13 cellular contexts compared by ENCODE assay signal in the genomic region with DNA sequence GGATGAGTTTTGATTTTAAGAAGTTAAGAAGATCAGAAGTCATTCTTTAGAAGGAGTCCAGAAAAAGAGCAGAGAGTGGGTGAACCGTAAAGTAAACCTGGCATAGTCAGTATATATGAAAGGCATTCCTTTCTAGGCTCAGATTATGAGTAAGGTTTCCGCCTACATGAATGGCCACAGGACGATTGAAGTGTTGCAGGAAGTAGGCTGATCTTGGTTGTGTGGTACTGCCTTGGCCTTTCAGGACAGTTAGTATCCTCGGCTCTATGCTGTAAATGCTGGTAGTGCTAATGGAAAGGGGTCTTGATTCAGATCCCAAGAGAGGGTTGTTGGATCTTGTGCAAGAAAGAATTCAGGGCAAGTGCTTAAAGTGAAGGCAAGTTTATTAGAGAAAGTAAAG.
"Had no signal": no experiment of that assay in that cellular context is flagged by ENCODE, and none has a peak within 500 bp of the region (broad histone marks: within the 10 kb centered on the region; RNA-seq: fewer than 3 reads in every experiment).

No MANE protein-coding gene starts in this region.

- H3K27me3 Mint-ChIP-seq: activated naive CD8-positive, alpha-beta T cell treated with anti-CD3 and anti-CD28 coated beads, Interleukin-2, amount 10 ng/mL, durations not matched to agents 7 days and 5 days had no signal

- H3K4me3 Mint-ChIP-seq: activated naive CD8-positive, alpha-beta T cell treated with anti-CD3 and anti-CD28 coated beads, Interleukin-2, amount 10 ng/mL, durations not matched to agents 7 days and 5 days had no signal

- H3K27me3 ChIP-seq: ascending aorta, cardiac muscle cell, ovary, upper lobe of left lung had no signal

- ATAC-seq: stimulated activated naive CD8-positive, alpha-beta T cell treated with anti-CD3 and anti-CD28 coated beads, Interleukin-15, Interleukin-2, amounts not matched to agents 100 U/mL and 50 U/mL, for 24 hours had no signal

- H3K4me1 ChIP-seq: ascending aorta, upper lobe of left lung had no signal

- H3K9me3 Mint-ChIP-seq: activated naive CD8-positive, alpha-beta T cell treated with anti-CD3 and anti-CD28 coated beads, Interleukin-2, amount 10 ng/mL, durations not matched to agents 7 days and 5 days had no signal

- FAIRE-seq: colon, frontal cortex, keratinocyte had no signal

- H3K9me3 ChIP-seq: ascending aorta, ovary, upper lobe of left lung had no signal

- H3K27ac Mint-ChIP-seq: activated naive CD8-positive, alpha-beta T cell treated with anti-CD3 and anti-CD28 coated beads, Interleukin-2, amount 10 ng/mL, durations not matched to agents 7 days and 5 days had no signal

- DNase-seq: activated CD4-positive, CD25-positive, alpha-beta regulatory T cell treated with anti-CD3 and anti-CD28 coated beads, Interleukin-2, amount 50 U/mL, for 72 hours; activated effector memory CD4-positive, alpha-beta T cell treated with Interleukin-2 at 50 U/mL for 16 hours; activated naive CD8-positive, alpha-beta T cell treated with anti-CD3 and anti-CD28 coated beads, Interleukin-2, amount 10 ng/mL, durations not matched to agents 7 days and 5 days; activated T-cell treated with anti-CD3 and anti-CD28 coated beads for 4 hours; left ventricle myocardium superior; ovary; stimulated activated naive CD8-positive, alpha-beta T cell treated with anti-CD3 and anti-CD28 coated beads, Interleukin-15, Interleukin-2, amounts not matched to agents 100 U/mL and 50 U/mL, for 24 hours; upper lobe of left lung had no signal

- H3K4me3 ChIP-seq: ascending aorta, cardiac muscle cell, ovary, upper lobe of left lung had no signal

- H3K36me3 ChIP-seq: cardiac muscle cell, ovary, upper lobe of left lung had no signal

- H3K27ac ChIP-seq: ascending aorta, ovary, upper lobe of left lung had no signal
